1 cellular context compared by ENCODE assay signal in the genomic region with DNA sequence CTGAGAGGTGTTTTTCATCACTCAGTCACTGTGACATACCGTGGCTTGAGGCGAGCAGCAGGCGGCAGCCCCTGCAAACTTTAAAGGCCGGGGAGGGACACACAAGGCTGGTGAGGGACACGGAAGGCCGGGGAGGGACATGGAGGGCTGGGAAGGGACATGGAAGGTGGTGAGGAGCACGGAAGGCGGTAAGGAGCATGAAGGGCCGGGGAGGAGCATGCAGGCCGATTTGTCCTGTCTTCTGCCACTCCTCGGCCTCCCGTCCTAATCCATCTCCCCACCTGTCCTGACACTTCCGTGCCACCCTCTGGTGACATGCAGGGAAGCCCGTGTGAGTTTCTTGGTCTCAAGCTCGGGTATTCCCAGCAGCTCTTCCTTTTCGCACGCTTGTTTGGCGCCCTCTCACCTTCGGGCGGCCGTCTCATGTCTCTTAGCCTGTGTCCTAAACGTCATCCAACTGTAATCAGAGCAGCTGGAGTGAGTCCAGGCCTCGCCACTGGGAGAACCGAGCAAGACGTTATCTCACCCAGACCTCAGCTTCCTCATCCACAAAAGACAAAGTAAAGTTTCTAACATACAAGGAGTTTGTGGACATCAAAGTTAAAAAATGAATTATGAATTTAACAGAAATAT.
TF ChIP-seq lines count a peak whose summit lies in the region.

No MANE protein-coding gene starts in this region.

TF ChIP-seq in K562, 482 proteins besides CTCF, POLR2A, EP300 and RAD21 (continued from another document):
- TF ChIP-seq, protein P1, sequence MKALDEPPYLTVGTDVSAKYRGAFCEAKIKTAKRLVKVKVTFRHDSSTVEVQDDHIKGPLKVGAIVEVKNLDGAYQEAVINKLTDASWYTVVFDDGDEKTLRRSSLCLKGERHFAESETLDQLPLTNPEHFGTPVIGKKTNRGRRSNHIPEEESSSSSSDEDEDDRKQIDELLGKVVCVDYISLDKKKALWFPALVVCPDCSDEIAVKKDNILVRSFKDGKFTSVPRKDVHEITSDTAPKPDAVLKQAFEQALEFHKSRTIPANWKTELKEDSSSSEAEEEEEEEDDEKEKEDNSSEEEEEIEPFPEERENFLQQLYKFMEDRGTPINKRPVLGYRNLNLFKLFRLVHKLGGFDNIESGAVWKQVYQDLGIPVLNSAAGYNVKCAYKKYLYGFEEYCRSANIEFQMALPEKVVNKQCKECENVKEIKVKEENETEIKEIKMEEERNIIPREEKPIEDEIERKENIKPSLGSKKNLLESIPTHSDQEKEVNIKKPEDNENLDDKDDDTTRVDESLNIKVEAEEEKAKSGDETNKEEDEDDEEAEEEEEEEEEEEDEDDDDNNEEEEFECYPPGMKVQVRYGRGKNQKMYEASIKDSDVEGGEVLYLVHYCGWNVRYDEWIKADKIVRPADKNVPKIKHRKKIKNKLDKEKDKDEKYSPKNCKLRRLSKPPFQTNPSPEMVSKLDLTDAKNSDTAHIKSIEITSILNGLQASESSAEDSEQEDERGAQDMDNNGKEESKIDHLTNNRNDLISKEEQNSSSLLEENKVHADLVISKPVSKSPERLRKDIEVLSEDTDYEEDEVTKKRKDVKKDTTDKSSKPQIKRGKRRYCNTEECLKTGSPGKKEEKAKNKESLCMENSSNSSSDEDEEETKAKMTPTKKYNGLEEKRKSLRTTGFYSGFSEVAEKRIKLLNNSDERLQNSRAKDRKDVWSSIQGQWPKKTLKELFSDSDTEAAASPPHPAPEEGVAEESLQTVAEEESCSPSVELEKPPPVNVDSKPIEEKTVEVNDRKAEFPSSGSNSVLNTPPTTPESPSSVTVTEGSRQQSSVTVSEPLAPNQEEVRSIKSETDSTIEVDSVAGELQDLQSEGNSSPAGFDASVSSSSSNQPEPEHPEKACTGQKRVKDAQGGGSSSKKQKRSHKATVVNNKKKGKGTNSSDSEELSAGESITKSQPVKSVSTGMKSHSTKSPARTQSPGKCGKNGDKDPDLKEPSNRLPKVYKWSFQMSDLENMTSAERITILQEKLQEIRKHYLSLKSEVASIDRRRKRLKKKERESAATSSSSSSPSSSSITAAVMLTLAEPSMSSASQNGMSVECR (CRISPR knock-in tag; IDR thresholded peaks at IDR 0.05): no peak
- TF ChIP-seq CEBPB (tag; IDR thresholded peaks at IDR 0.05): no peak
- TF ChIP-seq, protein P2, sequence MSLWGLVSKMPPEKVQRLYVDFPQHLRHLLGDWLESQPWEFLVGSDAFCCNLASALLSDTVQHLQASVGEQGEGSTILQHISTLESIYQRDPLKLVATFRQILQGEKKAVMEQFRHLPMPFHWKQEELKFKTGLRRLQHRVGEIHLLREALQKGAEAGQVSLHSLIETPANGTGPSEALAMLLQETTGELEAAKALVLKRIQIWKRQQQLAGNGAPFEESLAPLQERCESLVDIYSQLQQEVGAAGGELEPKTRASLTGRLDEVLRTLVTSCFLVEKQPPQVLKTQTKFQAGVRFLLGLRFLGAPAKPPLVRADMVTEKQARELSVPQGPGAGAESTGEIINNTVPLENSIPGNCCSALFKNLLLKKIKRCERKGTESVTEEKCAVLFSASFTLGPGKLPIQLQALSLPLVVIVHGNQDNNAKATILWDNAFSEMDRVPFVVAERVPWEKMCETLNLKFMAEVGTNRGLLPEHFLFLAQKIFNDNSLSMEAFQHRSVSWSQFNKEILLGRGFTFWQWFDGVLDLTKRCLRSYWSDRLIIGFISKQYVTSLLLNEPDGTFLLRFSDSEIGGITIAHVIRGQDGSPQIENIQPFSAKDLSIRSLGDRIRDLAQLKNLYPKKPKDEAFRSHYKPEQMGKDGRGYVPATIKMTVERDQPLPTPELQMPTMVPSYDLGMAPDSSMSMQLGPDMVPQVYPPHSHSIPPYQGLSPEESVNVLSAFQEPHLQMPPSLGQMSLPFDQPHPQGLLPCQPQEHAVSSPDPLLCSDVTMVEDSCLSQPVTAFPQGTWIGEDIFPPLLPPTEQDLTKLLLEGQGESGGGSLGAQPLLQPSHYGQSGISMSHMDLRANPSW (CRISPR knock-in tag; IDR thresholded peaks at IDR 0.05): no peak
- TF ChIP-seq ZC3H8 (IDR thresholded peaks at IDR 0.05): no peak
- TF ChIP-seq NFE2 (IDR thresholded peaks at IDR 0.05; ENCODE audit: low read depth): no peak
- peak; percentile 62 for TF ChIP-seq CREM (IDR thresholded peaks at IDR 0.05; ENCODE audit: low read depth)
- no peak for TF ChIP-seq ZFX (CRISPR knock-in tag; IDR thresholded peaks at IDR 0.05)
- no peak for TF ChIP-seq ZNF184 (CRISPR knock-in tag; IDR thresholded peaks at IDR 0.05)
- TF ChIP-seq ATF1 (CRISPR knock-in tag; IDR thresholded peaks at IDR 0.05): no peak
- 0 out of 2 replicates have a peak, but pooled peaks have one; percentile 26 for TF ChIP-seq ATF1 (tag; IDR thresholded peaks at IDR 0.05)
- 0 out of 4 replicates have a peak, but pooled peaks of 1 of the 2 experiments have one; percentile 15 for TF ChIP-seq HDAC1 (IDR thresholded peaks at IDR 0.05)
- TF ChIP-seq SMAD1 (IDR thresholded peaks at IDR 0.05; ENCODE audit: low read depth, low read length, partially characterized antibody): no peak
